31 cellular contexts compared by ENCODE assay signal in genomic region chr12:85580562-85581168, GRCh38.
DNase-seq lines count a peak whose midpoint lies in the region; ATAC-seq, FAIRE-seq and TF ChIP-seq lines count a peak whose summit lies in the region.
"Had no signal": no experiment of that assay in that cellular context is flagged by ENCODE, and none has a peak within 500 bp of the region (broad histone marks: within the 10 kb centered on the region; RNA-seq: fewer than 3 reads in every experiment).

No MANE protein-coding gene starts in this region.

- TF ChIP-seq POLR2A in right lobe of liver (IDR thresholded peaks at IDR 0.05), result no peak
- TF ChIP-seq POLR2A in HepG2 (IDR thresholded peaks at IDR 0.05; ENCODE audit: insufficient read depth in 1 of 2, low read depth in 2 of 2, low read length in 2 of 2), result no peak

- no peaks in the 10 kb centered on the region for H3K79me2 ChIP-seq in HepG2 (ENCODE audit: insufficient read depth, low read length)

- no peaks in the 10 kb centered on the region for H4K20me1 ChIP-seq in HepG2 (ENCODE audit: insufficient read depth, low read length)
- H4K20me1 ChIP-seq: BLaER1 had no signal

- H2AFZ ChIP-seq in HepG2 (ENCODE audit: low read length), result no peak overlapping the region

- no TSS peak for BruUV-seq in HepG2 (replicated peaks; lab: Mats Ljungman, UMichigan)

- no peak for FAIRE-seq in HepG2 (lab: Jason Lieb, UNC)
- FAIRE-seq: TTC549 had no signal

- ATAC-seq in right lobe of liver, result peak; percentile 68 to 88 (median 78)
- ATAC-seq in HepG2, result no peak
- no peak for ATAC-seq in HG03196 (IDR thresholded peaks at IDR 0.05; ENCODE audit: unreplicated experiment)
- ATAC-seq: activated naive CD4-positive, alpha-beta T cell treated with anti-CD3 and anti-CD28 coated beads, Interleukin-2, amount 50 U/mL, for 72 hours; psoas muscle had no signal

- H3K4me2 ChIP-seq in HepG2 (ENCODE audit: low read depth, low read length), result no peak overlapping the region
- H3K4me2 ChIP-seq: BLaER1 had no signal

- H3K4me1 ChIP-seq in right lobe of liver (no peaks in the 10 kb centered on the region), HepG2 (ENCODE audit: insufficient read depth, low read length) (no peaks in the 10 kb centered on the region)
- H3K4me1 ChIP-seq: BLaER1, psoas muscle, stomach, tibial artery had no signal

- intact Hi-C loops in right lobe of liver (cut with DNase I), result no loop called here
- intact Hi-C loops in HepG2 (cut with micrococcal nuclease; ENCODE audit: unreplicated experiment), result no loop called here

- H3K36me3 ChIP-seq in right lobe of liver (no peaks in the 10 kb centered on the region), HepG2 (replicated peaks in 1 of 2; ENCODE audit: control insufficient read depth in 1 of 2, insufficient read depth in 2 of 2, low read length in 2 of 2) (no peaks in the 10 kb centered on the region)
- H3K36me3 ChIP-seq: BLaER1, neutrophil, stomach, tibial artery had no signal

- CTCF ChIA-PET in HepG2 (lab: Yijun Ruan, JAX; ENCODE audit: low intra/inter-chr PET ratio, low total read pairs), result no interaction called here

- TF ChIP-seq CTCF in right lobe of liver (IDR thresholded peaks at IDR 0.05), result no peak
- TF ChIP-seq CTCF in HepG2 (CRISPR knock-in tag; IDR thresholded peaks at IDR 0.05), result no peak
- no peak for TF ChIP-seq CTCF in fibroblast of the aortic adventitia (IDR thresholded peaks at IDR 0.05; ENCODE audit: insufficient read depth, low read length)
- no peak for TF ChIP-seq CTCF in GM13976 (IDR thresholded peaks at IDR 0.05; ENCODE audit: borderline replicate concordance, control extremely low read depth, extremely low read depth, insufficient read depth, missing control alignments)
- TF ChIP-seq CTCF in glutamatergic neuron (IDR thresholded peaks at IDR 0.05; ENCODE audit: partially characterized antibody, unreplicated experiment), result no peak

- no peaks in the 10 kb centered on the region for H3K9me3 Mint-ChIP-seq in glutamatergic neuron (ENCODE audit: unreplicated experiment)
- H3K9me3 Mint-ChIP-seq: activated naive CD4-positive, alpha-beta T cell treated with anti-CD3 and anti-CD28 coated beads, Interleukin-2, amount 50 U/mL, for 72 hours; naive B cell; T-helper 1 cell treated with Interleukin-12 subunit alpha and Interleukin-12 subunit beta and Interleukin-4 antibody, amounts not matched to agents 30 μg/mL and 1 μg/mL, for 36 hours had no signal

- H3K4me3 ChIP-seq in right lobe of liver, result no peak overlapping the region
- H3K4me3 ChIP-seq in HepG2 (replicated peaks in 1 of 3; ENCODE audit: insufficient read depth in 1 of 3, low read depth in 2 of 3, low read length in 3 of 3), result no peak overlapping the region
- H3K4me3 ChIP-seq in fibroblast of the aortic adventitia (ENCODE audit: low read depth, low read length), result no peak overlapping the region
- H3K4me3 ChIP-seq: BLaER1, dorsolateral prefrontal cortex, psoas muscle, skin epidermis, stomach, tibial artery had no signal

- WGBS in right lobe of liver (ENCODE audit: insufficient coverage, low coverage, low lambda C conversion rate, missing lambda C conversion rate), result 49% methylated on average over 3 of the region's 3 CpGs
- WGBS in HepG2 (ENCODE audit: low lambda C conversion rate), result 0% methylated on average over 3 of the region's 3 CpGs

- no peak overlapping the region for H3K27ac Mint-ChIP-seq in glutamatergic neuron (ENCODE audit: unreplicated experiment)
- H3K27ac Mint-ChIP-seq: activated CD4-positive, alpha-beta memory T cell treated with anti-CD3 and anti-CD28 coated beads, Interleukin-2, amount 10 ng/mL, durations not matched to agents 7 days and 5 days; activated naive CD4-positive, alpha-beta T cell treated with anti-CD3 and anti-CD28 coated beads, Interleukin-2, amount 50 U/mL, for 72 hours; naive B cell; T-helper 1 cell treated with Interleukin-12 subunit alpha and Interleukin-12 subunit beta and Interleukin-4 antibody, amounts not matched to agents 30 μg/mL and 1 μg/mL, for 36 hours had no signal

- H3K27me3 ChIP-seq in right lobe of liver, result no peaks in the 10 kb centered on the region
- no peaks in the 10 kb centered on the region for H3K27me3 ChIP-seq in HepG2 (ENCODE audit: control insufficient read depth in 1 of 2, insufficient read depth in 2 of 2, low read length in 2 of 2)
- H3K27me3 ChIP-seq: BLaER1, neutrophil, stomach, tibial artery had no signal

- POLR2A ChIA-PET in HepG2 (lab: Yijun Ruan, JAX), result no interaction called here

- no peak for TF ChIP-seq RAD21 in HepG2 (CRISPR knock-in tag; IDR thresholded peaks at IDR 0.05)

- no peak overlapping the region for H3K9ac ChIP-seq in HepG2 (ENCODE audit: insufficient read depth, low read depth, low read length)
- H3K9ac ChIP-seq: BLaER1 had no signal

- H3K27me3 Mint-ChIP-seq in glutamatergic neuron (ENCODE audit: unreplicated experiment), result no peaks in the 10 kb centered on the region
- H3K27me3 Mint-ChIP-seq: activated CD4-positive, alpha-beta memory T cell treated with anti-CD3 and anti-CD28 coated beads, Interleukin-2, amount 10 ng/mL, durations not matched to agents 7 days and 5 days; naive B cell had no signal

- DNase-seq in right lobe of liver (no peak), HepG2 (ENCODE audit: low spot score) (no peak), amniotic epithelial cell (ENCODE audit: low read depth) (peak; percentile 4), fibroblast of the aortic adventitia (ENCODE audit: low read depth) (peak; percentile 54), GM13976 (ENCODE audit: low spot score) (no peak), glutamatergic neuron (no peak)
- DNase-seq: activated CD4-positive, alpha-beta memory T cell treated with anti-CD3 and anti-CD28 coated beads, Interleukin-2, amount 10 ng/mL, durations not matched to agents 7 days and 5 days; activated CD4-positive, CD25-positive, alpha-beta regulatory T cell treated with anti-CD3 and anti-CD28 coated beads, Interleukin-2, amount 50 U/mL, for 72 hours; aorta; central memory CD4-positive, alpha-beta T cell; COR-L47; DMS53; dorsolateral prefrontal cortex; GDM1; HCEC 1CT; KG1; MM.1S; naive B cell; NCI-H1436; NCI-H345; psoas muscle; stimulated activated CD4-positive, alpha-beta T cell treated with anti-CD3 and anti-CD28 coated beads, Interleukin-1b, Interleukin-23, amount 100 ng/mL, for 48 hours; stomach; tibial artery had no signal

- H3K27ac ChIP-seq in right lobe of liver, result no peak overlapping the region
- no peak overlapping the region for H3K27ac ChIP-seq in HepG2 (ENCODE audit: extremely low read length, insufficient read depth, low read length)
- H3K27ac ChIP-seq: BLaER1, dorsolateral prefrontal cortex, neutrophil, psoas muscle, skin epidermis, stomach, tibial artery had no signal

- in situ Hi-C loops in HepG2 (cut with HindIII; ENCODE audit: extremely low pct_ligation_motif_present, low pct_unique_long_range_greater_than_20kb), result no loop called here
- in situ Hi-C loops in GM13976 (cut with MboI; ENCODE audit: low sequenced_read_pairs, unreplicated experiment), result no loop called here

- TF ChIP-seq EP300 in HepG2 (IDR thresholded peaks at IDR 0.05; ENCODE audit: low read depth in 2 of 2, low read length in 2 of 2) (no peak), HepG2 (CRISPR knock-in tag; IDR thresholded peaks at IDR 0.05; ENCODE audit: borderline replicate concordance) (no peak)

- H3K36me3 Mint-ChIP-seq in glutamatergic neuron (ENCODE audit: unreplicated experiment), result no peaks in the 10 kb centered on the region
- H3K36me3 Mint-ChIP-seq: activated naive CD4-positive, alpha-beta T cell treated with anti-CD3 and anti-CD28 coated beads, Interleukin-2, amount 50 U/mL, for 72 hours; naive B cell had no signal

- H3K4me3 Mint-ChIP-seq in glutamatergic neuron (ENCODE audit: unreplicated experiment), result no peak overlapping the region
- H3K4me3 Mint-ChIP-seq: activated CD4-positive, alpha-beta memory T cell treated with anti-CD3 and anti-CD28 coated beads, Interleukin-2, amount 10 ng/mL, durations not matched to agents 7 days and 5 days; naive B cell; T-helper 1 cell treated with Interleukin-12 subunit alpha and Interleukin-12 subunit beta and Interleukin-4 antibody, amounts not matched to agents 30 μg/mL and 1 μg/mL, for 36 hours had no signal

- H3K9me3 ChIP-seq in right lobe of liver (no peaks in the 10 kb centered on the region), HepG2 (ENCODE audit: low read length) (no peaks in the 10 kb centered on the region)
- H3K9me3 ChIP-seq: BLaER1, neutrophil, psoas muscle, stomach, tibial artery had no signal

- no peaks in the 10 kb centered on the region for H3K4me1 Mint-ChIP-seq in glutamatergic neuron (ENCODE audit: low read depth, unreplicated experiment)
- H3K4me1 Mint-ChIP-seq: activated CD4-positive, alpha-beta memory T cell treated with anti-CD3 and anti-CD28 coated beads, Interleukin-2, amount 10 ng/mL, durations not matched to agents 7 days and 5 days; naive B cell had no signal

TF ChIP-seq in HepG2, 621 proteins besides CTCF, POLR2A, EP300 and RAD21:
- TF ChIP-seq ZNF530 (CRISPR knock-in tag; IDR thresholded peaks at IDR 0.05; ENCODE audit: low read depth) (no peak), RARG (CRISPR knock-in tag; IDR thresholded peaks at IDR 0.05; ENCODE audit: low read depth) (no peak), NAIF1 (CRISPR knock-in tag; IDR thresholded peaks at IDR 0.05; ENCODE audit: borderline replicate concordance) (no peak), LCORL (IDR thresholded peaks at IDR 0.05) (no peak), LCORL (CRISPR knock-in tag; IDR thresholded peaks at IDR 0.05) (no peak), ZNF235 (CRISPR knock-in tag; IDR thresholded peaks at IDR 0.05; ENCODE audit: borderline replicate concordance) (no peak), MIXL1 (CRISPR knock-in tag; IDR thresholded peaks at IDR 0.05) (no peak)
TF ChIP-seq in HepG2: peak in this region for 0.

Comparison
In these comparisons a context has a peak if more than half of its experiments do, and no peak if none do; other contexts are left out.
1. ATAC-seq: peak in right lobe of liver (4 of 4); none in HepG2 (single experiment) and HG03196 (single experiment).
2. DNase-seq: peak in amniotic epithelial cell (single experiment) and fibroblast of the aortic adventitia (single experiment); none in right lobe of liver (0 of 3), HepG2 (single experiment), GM13976 (single experiment) and glutamatergic neuron (single experiment).